Comparison of ENCODE assay signal across 20 cellular contexts in the genomic region with DNA sequence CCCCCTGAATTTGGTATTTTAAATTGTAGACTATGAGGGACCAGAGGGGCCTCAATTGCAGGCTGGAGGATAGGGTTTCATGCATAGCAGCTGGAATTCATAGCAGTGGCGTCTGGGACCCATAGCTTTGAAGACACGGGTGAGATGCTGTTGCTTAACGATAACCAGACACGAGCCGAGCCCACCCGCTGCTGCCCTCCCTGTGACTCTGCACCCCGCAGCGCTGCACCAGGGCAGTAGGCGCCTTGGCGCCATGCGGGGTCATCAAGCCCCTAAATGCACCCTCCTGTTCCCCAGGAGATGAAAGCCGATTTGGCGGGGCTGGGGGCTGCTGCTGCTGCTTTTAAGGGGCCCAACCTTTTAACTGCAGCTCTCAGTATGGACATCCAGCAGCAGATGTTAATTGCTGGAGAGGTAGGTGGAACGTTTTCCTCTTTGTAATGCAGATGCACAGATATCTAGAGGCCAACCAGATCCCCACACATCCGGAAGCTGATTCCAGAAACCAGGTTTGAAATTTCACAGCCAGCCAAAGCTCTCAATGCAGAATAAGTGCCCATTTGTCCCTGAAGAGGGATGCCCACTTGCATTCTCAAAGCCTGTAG.
DNase-seq lines count a peak whose midpoint lies in the region; ATAC-seq and TF ChIP-seq lines count a peak whose summit lies in the region.
"Had no signal": no experiment of that assay in that cellular context is flagged by ENCODE, and none has a peak within 500 bp of the region (broad histone marks: within the 10 kb centered on the region; RNA-seq: fewer than 3 reads in every experiment).

No MANE protein-coding gene starts in this region.

- H3K79me2 ChIP-seq in mesendoderm (ENCODE audit: control insufficient read depth, insufficient read depth, low read length): no peaks in the 10 kb centered on the region

- H3K18ac ChIP-seq in mesendoderm (ENCODE audit: low read length): no peak overlapping the region

- no peak overlapping the region for H4K8ac ChIP-seq in mesendoderm (ENCODE audit: low read depth, low read length)

- H2BK5ac ChIP-seq in mesendoderm (ENCODE audit: low read length): no peak overlapping the region

- no peak overlapping the region for H3K4me2 ChIP-seq in mesendoderm (ENCODE audit: low read length)

- no peak overlapping the region for H2BK120ac ChIP-seq in mesendoderm (ENCODE audit: low read depth, low read length)

- TF ChIP-seq CTCF in choroid plexus epithelial cell (conservative IDR thresholded peaks at IDR 0.05; ENCODE audit: low read depth, low read length) (no peak), type B pancreatic cell (conservative IDR thresholded peaks at IDR 0.05) (no peak), coronary artery (IDR thresholded peaks at IDR 0.05) (no peak)

- peaks cover 16% of the 10 kb centered on the region for H3K36me3 Mint-ChIP-seq in type B pancreatic cell
- H3K36me3 Mint-ChIP-seq: activated CD4-positive, alpha-beta memory T cell treated with anti-CD3 and anti-CD28 coated beads for 36 hours; activated naive CD4-positive, alpha-beta T cell treated with anti-CD3 and anti-CD28 coated beads, Interleukin-2, amount 10 ng/mL, durations not matched to agents 7 days and 5 days had no signal

- WGBS in mesendoderm (ENCODE audit: extremely low coverage, insufficient coverage, low lambda C conversion rate): no CpG with 5 or more reads among the region's 15 CpGs

- H3K4me3 ChIP-seq in choroid plexus epithelial cell (ENCODE audit: low read depth, low read length) (no peak overlapping the region), mesendoderm (ENCODE audit: low read length) (no peak overlapping the region), coronary artery (no peak overlapping the region)
- H3K4me3 ChIP-seq: thyroid gland had no signal

- H4K5ac ChIP-seq in mesendoderm (ENCODE audit: low read length): no peak overlapping the region

- no peaks in the 10 kb centered on the region for H3K79me1 ChIP-seq in mesendoderm (ENCODE audit: low read length)

- H3K27ac Mint-ChIP-seq in type B pancreatic cell: peak overlapping the region; percentile 11
- H3K27ac Mint-ChIP-seq: activated CD4-positive, alpha-beta memory T cell treated with anti-CD3 and anti-CD28 coated beads for 36 hours; activated naive CD4-positive, alpha-beta T cell treated with anti-CD3 and anti-CD28 coated beads, Interleukin-2, amount 10 ng/mL, durations not matched to agents 7 days and 5 days; IgD-negative memory B cell had no signal

- no peaks in the 10 kb centered on the region for H3K36me3 ChIP-seq in mesendoderm (ENCODE audit: control insufficient read depth, insufficient read depth, low read length)
- H3K36me3 ChIP-seq: thyroid gland had no signal

- H3K4me1 Mint-ChIP-seq in type B pancreatic cell (ENCODE audit: unreplicated experiment): peaks cover 60% of the 10 kb centered on the region
- H3K4me1 Mint-ChIP-seq: activated naive CD4-positive, alpha-beta T cell treated with anti-CD3 and anti-CD28 coated beads, Interleukin-2, amount 10 ng/mL, durations not matched to agents 7 days and 5 days had no signal

- H2AK5ac ChIP-seq in mesendoderm (ENCODE audit: low read length): no peak overlapping the region

- DNase-seq in activated CD8-positive, alpha-beta memory T cell treated with anti-CD3 and anti-CD28 coated beads, Interleukin-2, amount 50 U/mL, for 48 hours: peak; percentile 32
- DNase-seq in activated CD8-positive, alpha-beta memory T cell treated with anti-CD3 and anti-CD28 coated beads, Interleukin-2, amount 50 U/mL, for 4 hours: no peak
- DNase-seq in choroid plexus epithelial cell (ENCODE audit: low read depth): peak; percentile 82
- DNase-seq in mesendoderm: peak; percentile 63
- peak; percentile 80 for DNase-seq in type B pancreatic cell (ENCODE audit: extremely low spot score, unreplicated experiment)
- DNase-seq in coronary artery (ENCODE audit: low spot score): no peak
- DNase-seq: activated CD4-positive, alpha-beta memory T cell treated with anti-CD3 and anti-CD28 coated beads for 36 hours; activated naive CD4-positive, alpha-beta T cell treated with anti-CD3 and anti-CD28 coated beads, Interleukin-2, amount 10 ng/mL, durations not matched to agents 7 days and 5 days; activated T-cell treated with anti-CD3 and anti-CD28 coated beads, Interleukin-2, amount 50 U/mL, for 4 hours; aorta; foreskin melanocyte; GF-D8; NCI-H1694 treated with DMSO at 0.1 percent for 48 hours; NCI-H510A; stimulated activated CD4-positive, alpha-beta T cell treated with anti-CD3 and anti-CD28 coated beads, Interleukin-12 subunit alpha, Interleukin-12 subunit beta, amount 100 ng/mL, for 4 hours; thyroid gland had no signal

- no peaks in the 10 kb centered on the region for H3K27me3 ChIP-seq in mesendoderm (ENCODE audit: insufficient read depth, low read length, poor library complexity)
- H3K27me3 ChIP-seq: thyroid gland had no signal

- no peak overlapping the region for H3K4ac ChIP-seq in mesendoderm (ENCODE audit: low read depth, low read length)

- no peak overlapping the region for H3K9ac ChIP-seq in mesendoderm (ENCODE audit: low read length)

- peaks cover 6% of the 10 kb centered on the region for H3K4me1 ChIP-seq in mesendoderm (ENCODE audit: control insufficient read depth, low read depth, low read length)
- H3K4me1 ChIP-seq: thyroid gland had no signal

- no peak overlapping the region for H2BK15ac ChIP-seq in mesendoderm (replicated peaks; ENCODE audit: low read depth)

- H3K4me3 Mint-ChIP-seq in type B pancreatic cell: peak overlapping the region; percentile 48
- H3K4me3 Mint-ChIP-seq: activated CD4-positive, alpha-beta memory T cell treated with anti-CD3 and anti-CD28 coated beads for 36 hours; activated naive CD4-positive, alpha-beta T cell treated with anti-CD3 and anti-CD28 coated beads, Interleukin-2, amount 10 ng/mL, durations not matched to agents 7 days and 5 days; activated T-cell treated with anti-CD3 and anti-CD28 coated beads, Interleukin-2, amount 50 U/mL, for 4 hours; IgD-negative memory B cell had no signal

- no peak for ATAC-seq in HG03342 (IDR thresholded peaks at IDR 0.05; ENCODE audit: unreplicated experiment)
- no peak for ATAC-seq in HG03025 (IDR thresholded peaks at IDR 0.05; ENCODE audit: low FRiP score, unreplicated experiment)
- ATAC-seq: activated T-cell treated with anti-CD3 and anti-CD28 coated beads, Interleukin-2, amount 50 U/mL, for 4 hours; Right ventricle myocardium inferior had no signal

- H3K9me3 Mint-ChIP-seq in type B pancreatic cell: peaks cover 4% of the 10 kb centered on the region
- H3K9me3 Mint-ChIP-seq: activated CD4-positive, alpha-beta memory T cell treated with anti-CD3 and anti-CD28 coated beads for 36 hours; activated naive CD4-positive, alpha-beta T cell treated with anti-CD3 and anti-CD28 coated beads, Interleukin-2, amount 10 ng/mL, durations not matched to agents 7 days and 5 days; activated T-cell treated with anti-CD3 and anti-CD28 coated beads, Interleukin-2, amount 50 U/mL, for 4 hours had no signal

- H3K23ac ChIP-seq in mesendoderm (ENCODE audit: low read length): no peak overlapping the region

- peaks cover 13% of the 10 kb centered on the region for H3K27me3 Mint-ChIP-seq in type B pancreatic cell
- H3K27me3 Mint-ChIP-seq: activated CD4-positive, alpha-beta memory T cell treated with anti-CD3 and anti-CD28 coated beads for 36 hours had no signal

- H3K27ac ChIP-seq in mesendoderm (ENCODE audit: low read depth, low read length) (no peak overlapping the region), coronary artery (no peak overlapping the region)
- H3K27ac ChIP-seq: thyroid gland had no signal

- H3K56ac ChIP-seq in mesendoderm (ENCODE audit: low read length): no peak overlapping the region

Comparison
In these comparisons a context has a peak if more than half of its experiments do, and no peak if none do; other contexts are left out.
1. DNase-seq: peak in activated CD8-positive, alpha-beta memory T cell treated with anti-CD3 and anti-CD28 coated beads, Interleukin-2, amount 50 U/mL, for 48 hours (single experiment), choroid plexus epithelial cell (single experiment), mesendoderm (single experiment) and type B pancreatic cell (single experiment); none in activated CD8-positive, alpha-beta memory T cell treated with anti-CD3 and anti-CD28 coated beads, Interleukin-2, amount 50 U/mL, for 4 hours (single experiment) and coronary artery (single experiment).